ENCODE assay signal across 8 cellular contexts in the genomic region with DNA sequence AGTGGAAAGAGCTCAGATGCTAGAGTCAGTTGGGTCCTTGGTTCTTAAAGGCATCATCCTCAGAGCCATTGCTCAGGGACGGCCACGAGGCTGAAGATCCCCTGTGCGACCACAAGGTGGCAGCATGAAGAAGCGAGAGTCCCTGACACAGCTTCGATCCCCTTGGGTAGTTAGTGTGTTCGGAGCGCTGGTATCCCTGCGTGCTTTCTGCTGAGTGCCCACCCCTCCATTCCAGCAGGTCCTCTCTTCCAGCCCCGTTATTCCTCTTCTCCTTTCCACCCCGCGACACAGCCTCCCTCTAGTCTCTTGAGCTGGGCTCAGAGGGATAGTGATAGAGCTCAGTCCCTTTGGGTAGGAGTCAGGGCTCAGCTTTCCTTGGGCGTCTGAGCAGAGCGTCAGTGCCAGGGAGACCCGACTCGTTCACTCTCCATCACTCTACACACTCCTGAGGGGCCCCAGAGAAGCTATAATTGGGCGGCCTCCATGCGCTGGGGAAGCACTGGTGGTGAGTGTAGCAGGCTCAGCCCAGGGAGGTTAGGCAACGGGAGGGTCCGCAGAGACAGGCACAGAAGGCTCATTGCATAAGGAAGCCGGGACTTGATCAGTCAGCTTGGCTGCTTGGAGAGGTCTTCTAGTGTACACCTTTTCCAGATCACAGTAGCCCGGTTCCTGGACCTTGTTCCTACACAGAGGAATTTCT. TPM values are rescaled to one million over a fixed set of nuclear protein-coding genes. Genes with fewer than 3 reads are reported as not detected.
DNase-seq lines count a peak whose midpoint lies in the region; TF ChIP-seq lines count a peak whose summit lies in the region.

A gene with protein sequence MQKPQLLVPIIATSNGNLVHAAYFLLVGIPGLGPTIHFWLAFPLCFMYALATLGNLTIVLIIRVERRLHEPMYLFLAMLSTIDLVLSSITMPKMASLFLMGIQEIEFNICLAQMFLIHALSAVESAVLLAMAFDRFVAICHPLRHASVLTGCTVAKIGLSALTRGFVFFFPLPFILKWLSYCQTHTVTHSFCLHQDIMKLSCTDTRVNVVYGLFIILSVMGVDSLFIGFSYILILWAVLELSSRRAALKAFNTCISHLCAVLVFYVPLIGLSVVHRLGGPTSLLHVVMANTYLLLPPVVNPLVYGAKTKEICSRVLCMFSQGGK (plus strand): TSS at position 516 of the 700 bp plus-strand sequence. CDS start 2,314 bp downstream, outside the sequence.

- no peak within 1 kb of the TSS for H4K8ac ChIP-seq in trophoblast cell (ENCODE audit: low read depth, low read length)

- in situ Hi-C loops in HAP-1 (cut with MboI; ENCODE audit: low sequenced_read_pairs), result loop anchor here (10.0 to 25.0 kb wide), 4 partner anchors 188 to 1175 kb away; a partner anchor contains a TSS

- no CpG with 5 or more reads among the region's 21 CpGs for WGBS in trophoblast cell (ENCODE audit: extremely low coverage, insufficient coverage, insufficient read length)

- H4K12ac ChIP-seq in trophoblast cell (ENCODE audit: low read depth, low read length), result no peak within 1 kb of the TSS

- H3K4me1 ChIP-seq in HAP-1 (no peaks in the 10 kb centered on the region), trophoblast cell (ENCODE audit: control insufficient read depth in 1 of 2, insufficient read depth in 2 of 2, low read length in 2 of 2) (peaks cover 5 to 7% of the 10 kb centered on the region in 2 experiments)

- H2AK5ac ChIP-seq in trophoblast cell (ENCODE audit: low read length), result no peak within 1 kb of the TSS

- no peaks in the 10 kb centered on the region for H3K4me1 Mint-ChIP-seq in type B pancreatic cell (ENCODE audit: unreplicated experiment)

- no peak within 1 kb of the TSS for H4K91ac ChIP-seq in trophoblast cell (ENCODE audit: low read depth, low read length)

- peak within 1 kb of the TSS; percentile 31 for H3K4me2 ChIP-seq in trophoblast cell (ENCODE audit: low read length)

- H3K4ac ChIP-seq in trophoblast cell (ENCODE audit: low read depth, low read length), result no peak within 1 kb of the TSS

- no peaks in the 10 kb centered on the region for H3K36me3 Mint-ChIP-seq in type B pancreatic cell

- H2BK12ac ChIP-seq in trophoblast cell (ENCODE audit: low read length), result no peak within 1 kb of the TSS

- H3K18ac ChIP-seq in trophoblast cell (ENCODE audit: low read length), result no peak within 1 kb of the TSS

- intact Hi-C loops in head of caudate nucleus (cut with DNase I), result loop anchor here (10.0 kb wide), 1 partner anchor 368 kb away; no protein-coding TSS in a partner anchor

- H3K27me3 ChIP-seq in GM06990 (replicated peaks; ENCODE audit: control insufficient read depth, insufficient read depth, low read length) (no peaks in the 10 kb centered on the region), HAP-1 (ENCODE audit: low read depth) (peaks cover 3% of the 10 kb centered on the region), trophoblast cell (ENCODE audit: insufficient read depth, low read length) (no peaks in the 10 kb centered on the region)

- no peaks in the 10 kb centered on the region for H3K79me1 ChIP-seq in trophoblast cell (ENCODE audit: low read length)

- H3K4me3 Mint-ChIP-seq in type B pancreatic cell, result no peak within 1 kb of the TSS

- H3K27ac Mint-ChIP-seq in type B pancreatic cell, result no peak within 1 kb of the TSS

- no peak within 1 kb of the TSS for H3K14ac ChIP-seq in trophoblast cell (ENCODE audit: low read length)

- H3K27ac ChIP-seq in trophoblast cell (ENCODE audit: low read depth, low read length), result no peak within 1 kb of the TSS

- peaks cover 5% of the 10 kb centered on the region for H3K27me3 Mint-ChIP-seq in type B pancreatic cell

- H3K23ac ChIP-seq in trophoblast cell (ENCODE audit: low read length), result no peak within 1 kb of the TSS

- no peak within 1 kb of the TSS for H2AFZ ChIP-seq in trophoblast cell (ENCODE audit: insufficient read depth, low read length, poor library complexity)

- H3K36me3 ChIP-seq in GM06990 (ENCODE audit: control insufficient read depth, insufficient read depth, low read length) (no peaks in the 10 kb centered on the region), HAP-1 (replicated peaks) (no peaks in the 10 kb centered on the region), trophoblast cell (ENCODE audit: control insufficient read depth in 1 of 2, insufficient read depth in 2 of 2, low read length in 2 of 2) (no peaks in the 10 kb centered on the region)

- no peak within 1 kb of the TSS for H3K4me3 ChIP-seq in GM06990 (replicated peaks; ENCODE audit: low read depth, low read length)
- H3K4me3 ChIP-seq in HAP-1, result no peak within 1 kb of the TSS
- no peak within 1 kb of the TSS for H3K4me3 ChIP-seq in trophoblast cell (ENCODE audit: low read depth, low read length)

- no peaks in the 10 kb centered on the region for H3K79me2 ChIP-seq in trophoblast cell (ENCODE audit: control insufficient read depth, insufficient read depth, low read length, poor library complexity)

- H2BK120ac ChIP-seq in trophoblast cell (ENCODE audit: insufficient read depth, low read length, poor library complexity), result no peak within 1 kb of the TSS

- H3K9me3 ChIP-seq in HAP-1 (no peaks in the 10 kb centered on the region), trophoblast cell (ENCODE audit: insufficient read depth, low read depth, low read length) (peaks cover 6% of the 10 kb centered on the region)

- no peaks in the 10 kb centered on the region for H3K9me3 Mint-ChIP-seq in type B pancreatic cell

- peak; percentile 90 for TF ChIP-seq CTCF in GM06990 (IDR thresholded peaks at IDR 0.05; ENCODE audit: insufficient read depth, low read length, poor library complexity, severe bottlenecking)
- peak; percentile 92 for TF ChIP-seq CTCF in type B pancreatic cell (conservative IDR thresholded peaks at IDR 0.05)

- DNase-seq in GM06990 (ENCODE audit: extremely low read depth, insufficient read length), result peak; percentile 22
- DNase-seq in HAP-1 (ENCODE audit: low spot score in 2 of 2), result peak; percentile 59 to 80
- DNase-seq in LoVo (ENCODE audit: low spot score), result peak; percentile 53
- DNase-seq in SHP77 treated with DMSO at 0.1 percent for 48 hours (lab: John Stamatoyannopoulos, UW), result peak; percentile 88
- peak; percentile 49 for DNase-seq in activated gamma-delta T cell treated with anti-CD3 and anti-CD28 coated beads, Interleukin-2, amount 50 U/mL, for 16 hours (ENCODE audit: low read depth)
- DNase-seq in head of caudate nucleus, result peak; percentile 40 to 90 (median 78)
- DNase-seq in trophoblast cell, result peak; percentile 57 to 76
- peak; percentile 75 for DNase-seq in type B pancreatic cell (ENCODE audit: extremely low spot score, unreplicated experiment)

- H2BK5ac ChIP-seq in trophoblast cell (ENCODE audit: low read depth, low read length, poor library complexity), result no peak within 1 kb of the TSS

- H3K9ac ChIP-seq in trophoblast cell (ENCODE audit: low read length), result no peak within 1 kb of the TSS

RNA-seq across cellular contexts. Expression of the gene that starts here (rescaled TPM):
- not detected in 2 replicates for polyA plus RNA-seq in trophoblast cell (2013)
- total RNA-seq in type B pancreatic cell (ENCODE audit: low replicate concordance), result not detected in 2 replicates

Comparison
In these comparisons a context has a peak if more than half of its experiments do, and no peak if none do; other contexts are left out.
1. Peak in DNase-seq in type B pancreatic cell; RNA of the gene not detected or under 1 TPM.
2. DNase-seq: peak in every context shown above with its lines; median percentile 88 in SHP77 treated with DMSO at 0.1 percent for 48 hours; 78 in head of caudate nucleus; 75 in type B pancreatic cell; 70 in HAP-1; 66 in trophoblast cell; 53 in LoVo; 49 in activated gamma-delta T cell treated with anti-CD3 and anti-CD28 coated beads, Interleukin-2, amount 50 U/mL, for 16 hours; 22 in GM06990.